Comparison of ENCODE assay signal across 8 cellular contexts in genomic region chr2:8761529-8762164, GRCh38.
DNase-seq lines count a peak whose midpoint lies in the region; ATAC-seq and TF ChIP-seq lines count a peak whose summit lies in the region.

No MANE protein-coding gene starts in this region.

- H3K9me3 Mint-ChIP-seq in CD14-positive monocyte = peaks cover 6 to 13% (median 8%) of the 10 kb centered on the region in 7 donors
- H3K9me3 Mint-ChIP-seq in T-helper 2 cell treated with Interferon-gamma antibody and Interleukin-4, amounts not matched to agents 5 μg/mL and 100 μg/mL, for 36 hours = peaks cover 4% of the 10 kb centered on the region

- TF ChIP-seq POLR2A in erythroblast (IDR thresholded peaks at IDR 0.05; ENCODE audit: low read length) = no peak

- no peak overlapping the region for H3K4me2 ChIP-seq in OCI-LY7 (ENCODE audit: low read length)

- BruUV-seq in OCI-LY7 (replicated peaks; lab: Mats Ljungman, UMichigan) = no TSS peak

- POLR2A ChIA-PET in HEK293 (lab: Yijun Ruan, JAX) = no interaction called here
- POLR2A ChIA-PET in OCI-LY7 (lab: Charles Lee) = interaction anchor here (1.4 kb wide), 1 partner anchor 15 kb away, joined by 3 read pairs; no protein-coding TSS in a partner anchor

- no peaks in the 10 kb centered on the region for H3K9me2 ChIP-seq in OCI-LY7 (ENCODE audit: insufficient read depth, low read length)

- H3K4me3 Mint-ChIP-seq in CD14-positive monocyte = no peak overlapping the region
- no peak overlapping the region for H3K4me3 Mint-ChIP-seq in T-helper 2 cell treated with Interferon-gamma antibody and Interleukin-4, amounts not matched to agents 5 μg/mL and 100 μg/mL, for 36 hours

- H3K36me3 Mint-ChIP-seq in CD14-positive monocyte = peaks cover 64 to 79% of the 10 kb centered on the region in 2 donors
- peaks cover 19% of the 10 kb centered on the region for H3K36me3 Mint-ChIP-seq in T-helper 2 cell treated with Interferon-gamma antibody and Interleukin-4, amounts not matched to agents 5 μg/mL and 100 μg/mL, for 36 hours (ENCODE audit: low read depth)

- CTCF ChIA-PET in HEK293 (lab: Yijun Ruan, JAX) = interaction anchor here (0.7 to 2.2 kb wide), 4 partner anchors 8 to 948 kb away, joined by 3 to 11 read pairs (median 3); no protein-coding TSS in a partner anchor
- CTCF ChIA-PET in OCI-LY7 (lab: Charles Lee; ENCODE audit: unreplicated experiment) = no interaction called here

- peaks cover 0 to 2% (median 0%) of the 10 kb centered on the region in 3 donors for H3K27me3 Mint-ChIP-seq in CD14-positive monocyte (ENCODE audit: low read depth in 3 of 3)
- no peaks in the 10 kb centered on the region for H3K27me3 Mint-ChIP-seq in T-helper 2 cell treated with Interferon-gamma antibody and Interleukin-4, amounts not matched to agents 5 μg/mL and 100 μg/mL, for 36 hours (ENCODE audit: low read depth)

- H4K20me1 ChIP-seq in OCI-LY7 (ENCODE audit: insufficient read depth, low read length) = no peaks in the 10 kb centered on the region

- no peak overlapping the region for H3K27ac Mint-ChIP-seq in CD14-positive monocyte
- no peak overlapping the region for H3K27ac Mint-ChIP-seq in T-helper 2 cell treated with Interferon-gamma antibody and Interleukin-4, amounts not matched to agents 5 μg/mL and 100 μg/mL, for 36 hours

- ATAC-seq in psoas muscle (no peak), GM18870 (IDR thresholded peaks at IDR 0.05; ENCODE audit: unreplicated experiment) (no peak)

- no peaks in the 10 kb centered on the region for H3K4me1 ChIP-seq in HEK293 (ENCODE audit: control insufficient read depth, insufficient read depth, low read length)
- H3K4me1 ChIP-seq in OCI-LY7 (ENCODE audit: insufficient read depth, low read length, poor library complexity, severe bottlenecking) = no peaks in the 10 kb centered on the region
- no peaks in the 10 kb centered on the region for H3K4me1 ChIP-seq in psoas muscle

- no peak overlapping the region for H3K27ac ChIP-seq in HEK293 (ENCODE audit: extremely low read depth, low read depth, low read length)
- H3K27ac ChIP-seq in OCI-LY7 (ENCODE audit: low read depth, low read length, poor library complexity, severe bottlenecking) = no peak overlapping the region
- H3K27ac ChIP-seq in psoas muscle = no peak overlapping the region

- H3K9me3 ChIP-seq in HEK293 (ENCODE audit: control insufficient read depth, insufficient read depth, low read depth, low read length) (no peaks in the 10 kb centered on the region), OCI-LY7 (ENCODE audit: low read length) (no peaks in the 10 kb centered on the region), psoas muscle (peaks cover 5% of the 10 kb centered on the region)

- DNase-seq in CD14-positive monocyte (ENCODE audit: low spot score) (no peak), OCI-LY7 (ENCODE audit: low spot score) (peak; percentile 45), erythroblast (lab: John Stamatoyannopoulos, UW) (peak; percentile 40 to 66), psoas muscle (no peak), NCI-H187 (lab: John Stamatoyannopoulos, UW) (no peak)
- DNase-seq in T-helper 2 cell treated with Interferon-gamma antibody and Interleukin-4, amounts not matched to agents 5 μg/mL and 100 μg/mL, for 36 hours (ENCODE audit: low spot score) = no peak

- intact Hi-C loops in CD14-positive monocyte (cut with micrococcal nuclease) = loop anchor here in 1 of 2 donors (5.0 to 10.0 kb wide), 2 partner anchors 1334 to 1557 kb away; no protein-coding TSS in a partner anchor
- intact Hi-C loops in OCI-LY7 (cut with micrococcal nuclease; ENCODE audit: unreplicated experiment) = loop anchor here (5.0 kb wide), 1 partner anchor 69 kb away; no protein-coding TSS in a partner anchor
- intact Hi-C loops in psoas muscle (cut with DNase I) = no loop called here

- WGBS in psoas muscle, 3 donors = 82 to 86% (median 82%) methylated on average over 1 of the region's 1 CpG

- no peak overlapping the region for H2AFZ ChIP-seq in OCI-LY7 (ENCODE audit: low read length)

- no peaks in the 10 kb centered on the region for H3K4me1 Mint-ChIP-seq in CD14-positive monocyte
- H3K4me1 Mint-ChIP-seq in T-helper 2 cell treated with Interferon-gamma antibody and Interleukin-4, amounts not matched to agents 5 μg/mL and 100 μg/mL, for 36 hours (ENCODE audit: low read depth) = peaks cover 1% of the 10 kb centered on the region

- H3K4me3 ChIP-seq in HEK293 (ENCODE audit: low read depth, low read length) (no peak overlapping the region), OCI-LY7 (ENCODE audit: low read depth, low read length, poor library complexity, severe bottlenecking) (no peak overlapping the region), psoas muscle (no peak overlapping the region)

- TF ChIP-seq CTCF in CD14-positive monocyte (IDR thresholded peaks at IDR 0.05) (peak; percentile 62), HEK293 (tag by site-specific recombination; IDR thresholded peaks at IDR 0.05) (no peak), OCI-LY7 (conservative IDR thresholded peaks at IDR 0.05; ENCODE audit: low read length) (peak; percentile 84), psoas muscle (IDR thresholded peaks at IDR 0.05) (peak; percentile 38)

- H3K79me2 ChIP-seq in OCI-LY7 (ENCODE audit: insufficient read depth, low read depth, low read length) = no peaks in the 10 kb centered on the region

- H3K36me3 ChIP-seq in HEK293 (ENCODE audit: control insufficient read depth in 2 of 2, insufficient read depth in 1 of 2, low read length in 2 of 2) = peaks cover 0 to 11% of the 10 kb centered on the region in 2 experiments; a peak in 1 of 3 replicates
- peaks cover 9% of the 10 kb centered on the region; the same call in 1 of the 2 replicates for H3K36me3 ChIP-seq in OCI-LY7 (ENCODE audit: insufficient read depth, low read length)
- peaks cover 3 to 24% of the 10 kb centered on the region in 2 donors for H3K36me3 ChIP-seq in psoas muscle (ENCODE audit: insufficient read depth in 1 of 2, low read depth in 1 of 2)

- H3K27me3 ChIP-seq in psoas muscle (ENCODE audit: insufficient read depth in 3 of 3, low read length in 2 of 3) = no peaks in the 10 kb centered on the region

TF ChIP-seq in HEK293, 187 proteins besides CTCF, POLR2A, EP300 and RAD21:
- TF ChIP-seq ZNF600 (tag by site-specific recombination; IDR thresholded peaks at IDR 0.05) (no peak), ZNF654 (tag by site-specific recombination; IDR thresholded peaks at IDR 0.05; ENCODE audit: low read depth) (peak; percentile 61), ZNF473 (tag by site-specific recombination; IDR thresholded peaks at IDR 0.05) (no peak)

Comparison
In these comparisons a context has a peak if more than half of its experiments do, and no peak if none do; other contexts are left out.
1. DNase-seq: peak in OCI-LY7 (single experiment) and erythroblast (2 of 2); none in CD14-positive monocyte (single experiment), psoas muscle (0 of 2), NCI-H187 (0 of 2) and T-helper 2 cell treated with Interferon-gamma antibody and Interleukin-4, amounts not matched to agents 5 μg/mL and 100 μg/mL, for 36 hours (single experiment).